Comparison of ENCODE assay signal across 27 cellular contexts in genomic region chr7:41538810-41539724, GRCh38.
DNase-seq lines count a peak whose midpoint lies in the region; ATAC-seq, FAIRE-seq and TF ChIP-seq lines count a peak whose summit lies in the region.
"Had no signal": no experiment of that assay in that cellular context is flagged by ENCODE, and none has a peak within 500 bp of the region (broad histone marks: within the 10 kb centered on the region; RNA-seq: fewer than 3 reads in every experiment).

No MANE protein-coding gene starts in this region.

- H3K4ac ChIP-seq in H1 (replicated peaks; ENCODE audit: insufficient read length, low read depth, low read length), result peak overlapping the region; percentile 87

- H2BK12ac ChIP-seq in H1 (ENCODE audit: low read depth, low read length), result peak overlapping the region; percentile 64; the same call in 1 of the 2 replicates

- peak overlapping the region; percentile 93 for H2BK20ac ChIP-seq in H1 (ENCODE audit: low read length)

- intact Hi-C loops in HepG2 (cut with micrococcal nuclease; ENCODE audit: unreplicated experiment), result no loop called here
- intact Hi-C loops in natural killer cell (cut with micrococcal nuclease), result no loop called here

- H3K27ac ChIP-seq in liver (ENCODE audit: low read depth in 1 of 2, low read length in 2 of 2), result no peak overlapping the region
- H3K27ac ChIP-seq in HepG2 (ENCODE audit: extremely low read length, insufficient read depth, low read length), result no peak overlapping the region
- H3K27ac ChIP-seq in H1 (ENCODE audit: low read depth, low read length), result peak overlapping the region; percentile 46; the same call in 1 of the 2 replicates
- no peak overlapping the region for H3K27ac ChIP-seq in Karpas-422 (ENCODE audit: low read length)
- H3K27ac ChIP-seq: BLaER1 treated with 17β-estradiol and CSF1 and Interleukin-3, amounts not matched to agents 10 nM and 100 nM had no signal

- CTCF ChIA-PET in HepG2 (lab: Yijun Ruan, JAX; ENCODE audit: low intra/inter-chr PET ratio, low total read pairs) (no interaction called here), H1 (lab: Charles Lee; ENCODE audit: partially characterized antibody) (interaction anchor here (0.6 to 1.2 kb wide), 6 partner anchors 16 to 188 kb away, joined by 3 read pairs; no protein-coding TSS in a partner anchor)

- H3K9me3 Mint-ChIP-seq in immature natural killer cell, result peaks cover 0 to 7% (median 1%) of the 10 kb centered on the region in 6 donors
- H3K9me3 Mint-ChIP-seq in natural killer cell, result peaks cover 3 to 4% of the 10 kb centered on the region in 2 donors
- H3K9me3 Mint-ChIP-seq: activated naive CD8-positive, alpha-beta T cell treated with anti-CD3 and anti-CD28 coated beads, Interleukin-2, amount 50 U/mL, for 24 hours had no signal

- peak overlapping the region; percentile 92 for H2BK120ac ChIP-seq in H1 (replicated peaks; ENCODE audit: low read depth, low read length)

- no peaks in the 10 kb centered on the region for H3K79me1 ChIP-seq in H1 (ENCODE audit: low read depth, low read length)

- H3K9me3 ChIP-seq in liver (ENCODE audit: control insufficient read depth in 4 of 4, low read length in 3 of 4), result no peaks in the 10 kb centered on the region
- H3K9me3 ChIP-seq in HepG2 (ENCODE audit: low read length), result peaks cover 48% of the 10 kb centered on the region
- no peaks in the 10 kb centered on the region; a peak in 1 of 4 replicates for H3K9me3 ChIP-seq in H1 (ENCODE audit: insufficient read depth in 2 of 2, low read depth in 1 of 2, low read length in 1 of 2)
- no peaks in the 10 kb centered on the region for H3K9me3 ChIP-seq in Karpas-422 (ENCODE audit: low read length)

- H3K4me3 ChIP-seq in liver (ENCODE audit: low read depth in 1 of 3, low read length in 3 of 3) (no peak overlapping the region), HepG2 (replicated peaks in 1 of 3; ENCODE audit: insufficient read depth in 1 of 3, low read depth in 2 of 3, low read length in 3 of 3) (no peak overlapping the region), H1 (ENCODE audit: extremely low read depth in 1 of 4, insufficient read depth in 2 of 4, low read depth in 3 of 4, low read length in 4 of 4) (peak overlapping the region in 1 of 4 experiments; percentile 23; a peak in 1 of 8 replicates), Karpas-422 (ENCODE audit: low read length) (no peak overlapping the region)
- H3K4me3 ChIP-seq: BLaER1 treated with 17β-estradiol and CSF1 and Interleukin-3, amounts not matched to agents 10 nM and 100 nM; GM12878; smooth muscle cell had no signal

- H3K36me3 Mint-ChIP-seq in immature natural killer cell (no peaks in the 10 kb centered on the region), natural killer cell (no peaks in the 10 kb centered on the region)
- H3K36me3 Mint-ChIP-seq: natural killer cell treated with Interleukin-12 subunit alpha and Interleukin-12 subunit beta and Interleukin-15 and Interleukin-18, amount 100 ng/mL, for 72 hours had no signal

- H2BK5ac ChIP-seq in H1 (ENCODE audit: low read depth, low read length), result peak overlapping the region; percentile 73; the same call in 1 of the 2 replicates

- H3K4me1 ChIP-seq in liver (ENCODE audit: control insufficient read depth in 4 of 4, insufficient read depth in 4 of 4, low read length in 3 of 4), result peaks cover 2 to 9% (median 6%) of the 10 kb centered on the region in 4 donors
- H3K4me1 ChIP-seq in HepG2 (ENCODE audit: insufficient read depth, low read length), result no peaks in the 10 kb centered on the region
- peaks cover 2 to 15% (median 10%) of the 10 kb centered on the region in 4 experiments; a peak in 5 of 7 replicates for H3K4me1 ChIP-seq in H1 (replicated peaks in 1 of 4; ENCODE audit: control insufficient read depth in 3 of 4, insufficient read depth in 4 of 4, low read length in 3 of 4)
- H3K4me1 ChIP-seq in Karpas-422 (ENCODE audit: low read length), result no peaks in the 10 kb centered on the region
- H3K4me1 ChIP-seq: BLaER1 treated with 17β-estradiol and CSF1 and Interleukin-3, amounts not matched to agents 10 nM and 100 nM had no signal

- H4K91ac ChIP-seq in H1 (replicated peaks; ENCODE audit: insufficient read length, low read length), result peak overlapping the region; percentile 58

- TF ChIP-seq EP300 in HepG2 (IDR thresholded peaks at IDR 0.05; ENCODE audit: low read depth in 2 of 2, low read length in 2 of 2) (no peak), HepG2 (CRISPR knock-in tag; IDR thresholded peaks at IDR 0.05; ENCODE audit: borderline replicate concordance) (no peak), H1 (IDR thresholded peaks at IDR 0.05; ENCODE audit: borderline replicate concordance in 1 of 2, low read depth in 2 of 2, low read length in 2 of 2) (no peak)

- TF ChIP-seq POLR2A in HepG2 (IDR thresholded peaks at IDR 0.05; ENCODE audit: insufficient read depth in 1 of 2, low read depth in 2 of 2, low read length in 2 of 2) (no peak), H1 (IDR thresholded peaks at IDR 0.05; ENCODE audit: control extremely low read depth in 1 of 2, low read depth in 2 of 2, low read length in 2 of 2) (no peak)

- peak overlapping the region; percentile 92 for H4K5ac ChIP-seq in H1 (ENCODE audit: insufficient read length, low read depth, low read length)

- in situ Hi-C loops in HepG2 (cut with HindIII; ENCODE audit: extremely low pct_ligation_motif_present, low pct_unique_long_range_greater_than_20kb), result no loop called here

- no peak overlapping the region for H4K8ac ChIP-seq in H1 (ENCODE audit: extremely low read depth, insufficient read depth, low read length)

- H3K4me2 ChIP-seq in HepG2 (ENCODE audit: low read depth, low read length), result no peak overlapping the region
- H3K4me2 ChIP-seq in H1 (ENCODE audit: insufficient read depth in 1 of 2, low read depth in 2 of 2, low read length in 2 of 2), result peak overlapping the region; percentile 43 to 51
- no peak overlapping the region for H3K4me2 ChIP-seq in Karpas-422 (ENCODE audit: low read depth, low read length, poor library complexity, severe bottlenecking)
- H3K4me2 ChIP-seq: BLaER1 treated with 17β-estradiol and CSF1 and Interleukin-3, amounts not matched to agents 10 nM and 100 nM; smooth muscle cell had no signal

- H3K56ac ChIP-seq in H1 (replicated peaks; ENCODE audit: insufficient read length, low read depth, low read length), result peak overlapping the region; percentile 16

- 43% methylated on average over 8 of the region's 8 CpGs for WGBS in liver
- 29% methylated on average over 8 of the region's 8 CpGs for WGBS in HepG2 (ENCODE audit: low lambda C conversion rate)
- 20% methylated on average over 8 of the region's 8 CpGs; no CpG with 5 or more reads in 1 of the 2 experiments for WGBS in H1 (ENCODE audit: extremely low coverage in 1 of 2, insufficient coverage in 1 of 2, insufficient read length in 1 of 2, insufficient replicate concordance in 2 of 2, low coverage in 1 of 2, low lambda C conversion rate in 2 of 2, missing lambda C conversion rate in 1 of 2), 2 experiments

- H2AK5ac ChIP-seq in H1 (ENCODE audit: low read depth, low read length), result no peak overlapping the region

- no peak for ATAC-seq in HepG2
- ATAC-seq in natural killer cell, result no peak
- ATAC-seq: activated naive CD8-positive, alpha-beta T cell treated with anti-CD3 and anti-CD28 coated beads, Interleukin-2, amount 50 U/mL, for 24 hours; esophagus mucosa; GM12878; natural killer cell treated with Interleukin-12 subunit alpha and Interleukin-12 subunit beta and Interleukin-15 and Interleukin-18, amount 100 ng/mL, for 72 hours had no signal

- no TSS peak for BruUV-seq in HepG2 (replicated peaks; lab: Mats Ljungman, UMichigan)

- DNase-seq in HepG2 (ENCODE audit: low spot score) (no peak), H1 (ENCODE audit: low read depth in 1 of 2, low spot score in 2 of 2) (peak in 1 of 2 experiments; percentile 25), iPS-NIHi7 (ENCODE audit: extremely low spot score) (peak; percentile 43), Karpas-422 (no peak), immature natural killer cell (no peak), natural killer cell (no peak)
- no peak for DNase-seq in central memory CD4-positive, alpha-beta T cell
- DNase-seq: activated CD4-positive, alpha-beta T cell treated with anti-CD3 and anti-CD28 coated beads for 4 hours; activated naive CD8-positive, alpha-beta T cell treated with anti-CD3 and anti-CD28 coated beads, Interleukin-2, amount 50 U/mL, for 24 hours; effector CD4-positive, alpha-beta T cell; head of caudate nucleus; Kasumi-1; kidney; NCI-H1417 treated with DMSO at 0.1 percent for 48 hours; NCI-H2171; NCI-H526; Right ventricle myocardium superior; substantia nigra had no signal

- H3K23ac ChIP-seq in H1 (ENCODE audit: insufficient read length), result no peak overlapping the region

- H3K4me1 Mint-ChIP-seq in immature natural killer cell (no peaks in the 10 kb centered on the region), natural killer cell (no peaks in the 10 kb centered on the region)
- H3K4me1 Mint-ChIP-seq: activated naive CD8-positive, alpha-beta T cell treated with anti-CD3 and anti-CD28 coated beads, Interleukin-2, amount 50 U/mL, for 24 hours had no signal

- H3K27ac Mint-ChIP-seq in immature natural killer cell (no peak overlapping the region), natural killer cell (no peak overlapping the region)
- H3K27ac Mint-ChIP-seq: activated naive CD8-positive, alpha-beta T cell treated with anti-CD3 and anti-CD28 coated beads, Interleukin-2, amount 50 U/mL, for 24 hours; natural killer cell treated with Interleukin-12 subunit alpha and Interleukin-12 subunit beta and Interleukin-15 and Interleukin-18, amount 100 ng/mL, for 72 hours; progenitor cell of endocrine pancreas had no signal

- H3K4me3 Mint-ChIP-seq in immature natural killer cell (no peak overlapping the region), natural killer cell (no peak overlapping the region)
- H3K4me3 Mint-ChIP-seq: activated naive CD8-positive, alpha-beta T cell treated with anti-CD3 and anti-CD28 coated beads, Interleukin-2, amount 50 U/mL, for 24 hours; natural killer cell treated with Interleukin-12 subunit alpha and Interleukin-12 subunit beta and Interleukin-15 and Interleukin-18, amount 100 ng/mL, for 72 hours had no signal

- H3K23me2 ChIP-seq in H1 (ENCODE audit: low read depth, low read length), result no peaks in the 10 kb centered on the region

- H3K9ac ChIP-seq in liver (ENCODE audit: low read depth in 1 of 2, low read length in 2 of 2) (no peak overlapping the region), HepG2 (ENCODE audit: insufficient read depth, low read depth, low read length) (no peak overlapping the region), H1 (replicated peaks in 1 of 4; ENCODE audit: extremely low read depth in 1 of 4, low read depth in 3 of 4, low read length in 3 of 4) (no peak overlapping the region), Karpas-422 (ENCODE audit: low read length) (no peak overlapping the region)
- H3K9ac ChIP-seq: BLaER1 treated with 17β-estradiol and CSF1 and Interleukin-3, amounts not matched to agents 10 nM and 100 nM had no signal

- POLR2A ChIA-PET in HepG2 (lab: Yijun Ruan, JAX), result no interaction called here
- POLR2A ChIA-PET in H1 (lab: Charles Lee; ENCODE audit: partially characterized antibody), result interaction anchor here (1.0 kb wide), 1 partner anchor 11 kb away, joined by 4 read pairs; no protein-coding TSS in a partner anchor

- H2AFZ ChIP-seq in HepG2 (ENCODE audit: low read length) (no peak overlapping the region), H1 (ENCODE audit: low read length) (no peak overlapping the region), Karpas-422 (ENCODE audit: low read length) (no peak overlapping the region)

- H3K27me3 ChIP-seq in liver (ENCODE audit: control insufficient read depth in 4 of 4, insufficient read depth in 4 of 4, low read length in 3 of 4), result no peaks in the 10 kb centered on the region
- no peaks in the 10 kb centered on the region for H3K27me3 ChIP-seq in HepG2 (ENCODE audit: control insufficient read depth in 1 of 2, insufficient read depth in 2 of 2, low read length in 2 of 2)
- H3K27me3 ChIP-seq in H1 (replicated peaks in 1 of 4; ENCODE audit: control insufficient read depth in 3 of 4, extremely low read depth in 1 of 4, insufficient read depth in 3 of 4, low read length in 3 of 4), result no peaks in the 10 kb centered on the region; a peak in 1 of 7 replicates
- 0 out of 2 replicates have a peak, but pooled peaks cover 3% of the 10 kb centered on the region for H3K27me3 ChIP-seq in Karpas-422 (ENCODE audit: low read length)
- H3K27me3 ChIP-seq: BLaER1 treated with 17β-estradiol and CSF1 and Interleukin-3, amounts not matched to agents 10 nM and 100 nM had no signal

- TF ChIP-seq CTCF in liver (IDR thresholded peaks at IDR 0.05; ENCODE audit: low read depth, low read length, missing input control) (no peak), HepG2 (CRISPR knock-in tag; IDR thresholded peaks at IDR 0.05) (no peak), H1 (IDR thresholded peaks at IDR 0.05; ENCODE audit: control extremely low read depth in 1 of 3, insufficient read depth in 1 of 3, low read depth in 1 of 3, low read length in 3 of 3) (no peak), natural killer cell (IDR thresholded peaks at IDR 0.05) (no peak)

- no peaks in the 10 kb centered on the region for H3K27me3 Mint-ChIP-seq in immature natural killer cell (ENCODE audit: low read depth in 3 of 3)
- no peaks in the 10 kb centered on the region for H3K27me3 Mint-ChIP-seq in natural killer cell (ENCODE audit: low read depth in 2 of 2)
- H3K27me3 Mint-ChIP-seq: activated naive CD8-positive, alpha-beta T cell treated with anti-CD3 and anti-CD28 coated beads, Interleukin-2, amount 50 U/mL, for 24 hours; natural killer cell treated with Interleukin-12 subunit alpha and Interleukin-12 subunit beta and Interleukin-15 and Interleukin-18, amount 100 ng/mL, for 72 hours; progenitor cell of endocrine pancreas had no signal

- FAIRE-seq in HepG2 (lab: Jason Lieb, UNC), result no peak
- FAIRE-seq in H1 (lab: Jason Lieb, UNC), result peak; percentile 90
- FAIRE-seq: A204.1, GM12878, kidney, TTC549 had no signal

- H3K36me3 ChIP-seq in liver (ENCODE audit: control insufficient read depth in 4 of 4, insufficient read depth in 3 of 4, low read depth in 1 of 4, low read length in 3 of 4) (no peaks in the 10 kb centered on the region), HepG2 (replicated peaks in 1 of 2; ENCODE audit: control insufficient read depth in 1 of 2, insufficient read depth in 2 of 2, low read length in 2 of 2) (no peaks in the 10 kb centered on the region), H1 (ENCODE audit: control insufficient read depth in 2 of 4, insufficient read depth in 4 of 4, low read length in 3 of 4) (no peaks in the 10 kb centered on the region), Karpas-422 (ENCODE audit: insufficient read depth, low read length) (no peaks in the 10 kb centered on the region)
- H3K36me3 ChIP-seq: BLaER1 treated with 17β-estradiol and CSF1 and Interleukin-3, amounts not matched to agents 10 nM and 100 nM had no signal

- H3K18ac ChIP-seq in H1 (ENCODE audit: extremely low read depth, low read length), result peak overlapping the region; percentile 48; the same call in 1 of the 2 replicates

- H4K20me1 ChIP-seq in HepG2 (ENCODE audit: insufficient read depth, low read length), result no peaks in the 10 kb centered on the region
- H4K20me1 ChIP-seq in H1 (replicated peaks in 1 of 2; ENCODE audit: control insufficient read depth in 1 of 2, insufficient read depth in 2 of 2, low read length in 2 of 2), result no peaks in the 10 kb centered on the region
- H4K20me1 ChIP-seq in Karpas-422 (ENCODE audit: insufficient read depth, low read depth, low read length), result no peaks in the 10 kb centered on the region
- H4K20me1 ChIP-seq: BLaER1 treated with 17β-estradiol and CSF1 and Interleukin-3, amounts not matched to agents 10 nM and 100 nM had no signal

- H3K79me2 ChIP-seq in HepG2 (ENCODE audit: insufficient read depth, low read length) (no peaks in the 10 kb centered on the region), H1 (ENCODE audit: control insufficient read depth in 1 of 2, insufficient read depth in 2 of 2, low read length in 2 of 2) (no peaks in the 10 kb centered on the region), Karpas-422 (ENCODE audit: low read length) (no peaks in the 10 kb centered on the region)

- H3K9me2 ChIP-seq in Karpas-422 (replicated peaks; ENCODE audit: insufficient read depth, low read length), result no peaks in the 10 kb centered on the region

- no peak overlapping the region for H2BK15ac ChIP-seq in H1 (ENCODE audit: low read length)

- H3K14ac ChIP-seq in H1 (ENCODE audit: insufficient read length), result no peak overlapping the region

- peak in 1 of 2 donors; percentile 40 for TF ChIP-seq RAD21 in liver (IDR thresholded peaks at IDR 0.05)
- TF ChIP-seq RAD21 in HepG2 (CRISPR knock-in tag; IDR thresholded peaks at IDR 0.05), result no peak
- no peak for TF ChIP-seq RAD21 in H1 (IDR thresholded peaks at IDR 0.05 in 1 of 2, conservative IDR thresholded peaks at IDR 0.05 in 1 of 2; ENCODE audit: low read depth in 2 of 2, low read length in 2 of 2)

Comparison
In these comparisons a context has a peak if more than half of its experiments do, and no peak if none do; other contexts are left out.
1. H3K4me2 ChIP-seq: peak in H1 (2 of 2); none in HepG2 (single experiment) and Karpas-422 (single experiment).